In genomic region chr17:80358861-80359260, GRCh38 we compare ENCODE assay signal across 16 cellular contexts. TPM values are rescaled to one million over a fixed set of nuclear protein-coding genes. Genes with fewer than 3 reads are reported as not detected.
DNase-seq lines count a peak whose midpoint lies in the region; ATAC-seq and TF ChIP-seq lines count a peak whose summit lies in the region.
"Had no signal": no experiment of that assay in that cellular context is flagged by ENCODE, and none has a peak within 500 bp of the region (broad histone marks: within the 10 kb centered on the region; RNA-seq: fewer than 3 reads in every experiment).

No MANE protein-coding gene starts in this region.

- H3K27ac ChIP-seq in heart right ventricle, result no peak overlapping the region
- H3K27ac ChIP-seq in parathyroid adenoma, result peak overlapping the region; percentile 84
- peak overlapping the region; percentile 23 for H3K27ac ChIP-seq in subcutaneous abdominal adipose tissue (ENCODE audit: low read depth, low read length)
- H3K27ac ChIP-seq: 22Rv1 had no signal

- H3K4me1 ChIP-seq in heart right ventricle (peaks cover 0 to 18% (median 5%) of the 10 kb centered on the region in 9 donors), parathyroid adenoma (peaks cover 29% of the 10 kb centered on the region), subcutaneous abdominal adipose tissue (ENCODE audit: control insufficient read depth in 5 of 5, insufficient read depth in 5 of 5, low read length in 5 of 5) (peaks cover 2 to 17% (median 6%) of the 10 kb centered on the region in 5 donors)
- H3K4me1 ChIP-seq: HAP-1 had no signal

- no peak for DNase-seq in activated T-cell treated with anti-CD3 and anti-CD28 coated beads, Interleukin-2, amount 50 U/mL, for 24 hours
- DNase-seq in activated T-cell treated with anti-CD3 and anti-CD28 coated beads, Interleukin-2, amount 50 U/mL, for 48 hours, result no peak
- DNase-seq in cardiac septum (ENCODE audit: low spot score), result peak; percentile 38
- DNase-seq in heart right ventricle, result no peak
- DNase-seq in SK-N-DZ (ENCODE audit: low spot score), result no peak
- DNase-seq: CD8-positive, alpha-beta T cell; COR-L47; DMS153; DMS79 treated with DMSO at 0.1 percent for 48 hours; EL had no signal

- H3K4me3 ChIP-seq in heart right ventricle, result no peak overlapping the region
- H3K4me3 ChIP-seq in parathyroid adenoma (ENCODE audit: low read depth, low read length), result peak overlapping the region; percentile 18
- H3K4me3 ChIP-seq in subcutaneous abdominal adipose tissue (ENCODE audit: low read depth in 1 of 5, low read length in 5 of 5), result no peak overlapping the region
- H3K4me3 ChIP-seq: HAP-1 had no signal

- TF ChIP-seq CTCF in heart right ventricle (IDR thresholded peaks at IDR 0.05) (no peak), parathyroid adenoma (IDR thresholded peaks at IDR 0.05) (no peak)

- H2AFZ ChIP-seq in parathyroid adenoma, result no peak overlapping the region

- WGBS in heart right ventricle, 2 donors, result 89 to 94% methylated on average over 11 of the region's 11 CpGs

- intact Hi-C loops in cardiac septum (cut with DNase I) (no loop called here), heart right ventricle (cut with DNase I) (no loop called here)

- H3K27me3 ChIP-seq in heart right ventricle (no peaks in the 10 kb centered on the region), parathyroid adenoma (ENCODE audit: control insufficient read depth, insufficient read depth, low read length) (no peaks in the 10 kb centered on the region), subcutaneous abdominal adipose tissue (ENCODE audit: control insufficient read depth in 5 of 5, insufficient read depth in 4 of 5, low read length in 5 of 5) (no peaks in the 10 kb centered on the region)

- H3K9ac ChIP-seq in parathyroid adenoma (no peak overlapping the region), subcutaneous abdominal adipose tissue (ENCODE audit: low read length in 5 of 5) (no peak overlapping the region)

- peak overlapping the region; percentile 49 for H3K4me2 ChIP-seq in parathyroid adenoma (ENCODE audit: low read length)

- H3K9me3 Mint-ChIP-seq in activated T-cell treated with anti-CD3 and anti-CD28 coated beads, Interleukin-2, amount 50 U/mL, for 24 hours, result no peaks in the 10 kb centered on the region
- H3K9me3 Mint-ChIP-seq: CD8-positive, alpha-beta T cell had no signal

- H3K9me3 ChIP-seq in heart right ventricle, result no peaks in the 10 kb centered on the region
- H3K9me3 ChIP-seq in parathyroid adenoma (ENCODE audit: control insufficient read depth, low read length), result no peaks in the 10 kb centered on the region
- no peaks in the 10 kb centered on the region for H3K9me3 ChIP-seq in subcutaneous abdominal adipose tissue (ENCODE audit: control insufficient read depth in 5 of 5, low read length in 5 of 5)
- H3K9me3 ChIP-seq: HAP-1 had no signal

- peaks cover 4% of the 10 kb centered on the region for H3K79me2 ChIP-seq in parathyroid adenoma

- ATAC-seq in heart right ventricle (no peak), GM19395 (IDR thresholded peaks at IDR 0.05; ENCODE audit: unreplicated experiment) (no peak)
- ATAC-seq: CD8-positive, alpha-beta T cell had no signal

- H3K36me3 Mint-ChIP-seq in activated T-cell treated with anti-CD3 and anti-CD28 coated beads, Interleukin-2, amount 50 U/mL, for 24 hours (ENCODE audit: low read depth), result peaks cover 96% of the 10 kb centered on the region

- H3K4me3 Mint-ChIP-seq in activated T-cell treated with anti-CD3 and anti-CD28 coated beads, Interleukin-2, amount 50 U/mL, for 24 hours, result no peak overlapping the region
- H3K4me3 Mint-ChIP-seq: CD14-positive monocyte; CD8-positive, alpha-beta T cell had no signal

- peak overlapping the region; percentile 22 for H3K27ac Mint-ChIP-seq in activated T-cell treated with anti-CD3 and anti-CD28 coated beads, Interleukin-2, amount 50 U/mL, for 24 hours
- H3K27ac Mint-ChIP-seq: CD8-positive, alpha-beta T cell had no signal

- H3K36me3 ChIP-seq in heart right ventricle (peaks cover 6 to 95% (median 62%) of the 10 kb centered on the region in 9 donors), parathyroid adenoma (ENCODE audit: control insufficient read depth, insufficient read depth, low read length) (no peaks in the 10 kb centered on the region), subcutaneous abdominal adipose tissue (ENCODE audit: control insufficient read depth in 5 of 5, insufficient read depth in 5 of 5, low read length in 5 of 5) (peaks cover 2 to 93% (median 85%) of the 10 kb centered on the region in 5 donors)

- no peaks in the 10 kb centered on the region for H3K4me1 Mint-ChIP-seq in activated T-cell treated with anti-CD3 and anti-CD28 coated beads, Interleukin-2, amount 50 U/mL, for 24 hours (ENCODE audit: low read depth)
- H3K4me1 Mint-ChIP-seq: CD14-positive monocyte had no signal

- H3K27me3 Mint-ChIP-seq in activated T-cell treated with anti-CD3 and anti-CD28 coated beads, Interleukin-2, amount 50 U/mL, for 24 hours, result no peaks in the 10 kb centered on the region

RNA-seq across cellular contexts. Expression of gene ENDOV, which starts 56.1 kb away (rescaled TPM):
- 12.8 TPM for total RNA-seq in cardiac septum
- 10 to 100 TPM in 8 of 10 donors, 1 to 10 TPM in 2; 9.0 to 19.9 (median 13.5) TPM for total RNA-seq in heart right ventricle
- polyA plus RNA-seq in heart right ventricle, result 10 to 100 TPM in 1 of 2 donors, 1 to 10 TPM in 1; 7.7 to 12.3 TPM
- polyA plus RNA-seq in SK-N-DZ (2014; cell fraction: cytosol; rRNA removed), result 14.7 and 15.9 TPM in 2 replicates
- polyA plus RNA-seq in SK-N-DZ (2014; cell fraction: nucleus; rRNA removed), result 13.5 and 24.7 TPM in 2 replicates

Comparison
In these comparisons a context has a peak if more than half of its experiments do, and no peak if none do; other contexts are left out.
1. H3K27ac ChIP-seq: peak in parathyroid adenoma (single experiment) and subcutaneous abdominal adipose tissue (single experiment); none in heart right ventricle (0 of 10).